9 cellular contexts compared by ENCODE assay signal in genomic region chr19:4062576-4063368, GRCh38. TPM values are rescaled to one million over a fixed set of nuclear protein-coding genes. Genes with fewer than 3 reads are reported as not detected.
DNase-seq lines count a peak whose midpoint lies in the region; ATAC-seq and TF ChIP-seq lines count a peak whose summit lies in the region.
"Had no signal": no experiment of that assay in that cellular context is flagged by ENCODE, and none has a peak within 500 bp of the region (broad histone marks: within the 10 kb centered on the region; RNA-seq: fewer than 3 reads in every experiment).

No MANE protein-coding gene starts in this region.

- no TSS peak for BruUV-seq in A673 (replicated peaks; lab: Mats Ljungman, UMichigan)

- intact Hi-C loops in A673 (cut with micrococcal nuclease; ENCODE audit: unreplicated experiment), result no loop called here

- H3K4me1 ChIP-seq in A673 (ENCODE audit: insufficient read depth, low read length, poor library complexity, severe bottlenecking) (peaks cover 7% of the 10 kb centered on the region), HUES6 (ENCODE audit: control insufficient read depth, insufficient read depth, low read length) (peaks cover 49% of the 10 kb centered on the region), muscle layer of colon (ENCODE audit: insufficient read depth, low read length) (peaks cover 57% of the 10 kb centered on the region)

- DNase-seq in A673 (ENCODE audit: low spot score) (no peak), cerebellum (ENCODE audit: low spot score) (peak; percentile 19), cortex of kidney (lab: John Stamatoyannopoulos, UW) (no peak)
- no peak for DNase-seq in stimulated activated CD4-positive, alpha-beta T cell treated with anti-CD3 and anti-CD28 coated beads, Interleukin-4, amount 100 ng/mL, for 24 hours
- DNase-seq: NCI-H446 had no signal

- CTCF ChIA-PET in A673 (lab: Charles Lee), result no interaction called here

- H3K4me3 ChIP-seq in A673 (ENCODE audit: low read depth, low read length, poor library complexity, severe bottlenecking), result no peak overlapping the region
- H3K4me3 ChIP-seq in HUES6 (ENCODE audit: low read depth, low read length), result peak overlapping the region; percentile 77; the same call in 1 of the 2 replicates
- peak overlapping the region in 1 of 2 donors; percentile 64 for H3K4me3 ChIP-seq in muscle layer of colon (ENCODE audit: low read depth in 1 of 2, low read length in 2 of 2)

- H3K9ac ChIP-seq in HUES6 (ENCODE audit: low read length) (no peak overlapping the region), muscle layer of colon (ENCODE audit: low read length) (peak overlapping the region; percentile 76)

- H3K27me3 ChIP-seq in A673 (replicated peaks; ENCODE audit: insufficient read depth, low read depth, low read length, poor library complexity) (no peaks in the 10 kb centered on the region), HUES6 (ENCODE audit: control insufficient read depth, insufficient read depth, low read length) (peaks cover 6% of the 10 kb centered on the region), muscle layer of colon (ENCODE audit: control insufficient read depth in 1 of 2, insufficient read depth in 2 of 2, low read length in 2 of 2) (no peaks in the 10 kb centered on the region)

- ATAC-seq in GM18502 (IDR thresholded peaks at IDR 0.05; ENCODE audit: poor library complexity, unreplicated experiment), result no peak
- no peak for ATAC-seq in HG03442 (IDR thresholded peaks at IDR 0.05; ENCODE audit: unreplicated experiment)

- POLR2A ChIA-PET in A673 (lab: Charles Lee; ENCODE audit: low non-redundant PET), result no interaction called here

- H3K36me3 ChIP-seq in A673 (ENCODE audit: insufficient read depth, low read length, poor library complexity, severe bottlenecking) (peaks cover 3% of the 10 kb centered on the region), HUES6 (ENCODE audit: control insufficient read depth, insufficient read depth, low read length) (peaks cover 10% of the 10 kb centered on the region), muscle layer of colon (ENCODE audit: insufficient read depth, low read length) (no peaks in the 10 kb centered on the region)

- H3K9me3 ChIP-seq in A673 (ENCODE audit: low read depth, low read length, poor library complexity, severe bottlenecking), result no peaks in the 10 kb centered on the region
- no peaks in the 10 kb centered on the region for H3K9me3 ChIP-seq in HUES6 (ENCODE audit: control insufficient read depth, insufficient read depth, low read depth, low read length)
- no peaks in the 10 kb centered on the region for H3K9me3 ChIP-seq in muscle layer of colon (ENCODE audit: low read length)

- no peak for TF ChIP-seq CTCF in A673 (conservative IDR thresholded peaks at IDR 0.05; ENCODE audit: low read depth, low read length)

- H3K27ac ChIP-seq in A673 (ENCODE audit: low read depth, low read length, poor library complexity, severe bottlenecking), result peak overlapping the region; percentile 96
- H3K27ac ChIP-seq in HUES6 (ENCODE audit: low read depth, low read length), result no peak overlapping the region
- H3K27ac ChIP-seq in muscle layer of colon (ENCODE audit: low read depth, low read length), result peak overlapping the region; percentile 99

RNA-seq across cellular contexts. Expression of gene ZBTB7A, which starts 3.9 kb away (rescaled TPM):
- total RNA-seq in A673 (2021) (25.1 and 25.9 TPM in 2 replicates), cerebellum (3.5 TPM)

RNA-seq across cellular contexts. Expression of gene PIAS4, which starts 55.2 kb away (rescaled TPM):
- total RNA-seq in A673 (2021), result 48.1 and 59.1 TPM in 2 replicates
- 19.1 TPM for total RNA-seq in cerebellum
